ENCODE assay signal across 10 cellular contexts in the genomic region with DNA sequence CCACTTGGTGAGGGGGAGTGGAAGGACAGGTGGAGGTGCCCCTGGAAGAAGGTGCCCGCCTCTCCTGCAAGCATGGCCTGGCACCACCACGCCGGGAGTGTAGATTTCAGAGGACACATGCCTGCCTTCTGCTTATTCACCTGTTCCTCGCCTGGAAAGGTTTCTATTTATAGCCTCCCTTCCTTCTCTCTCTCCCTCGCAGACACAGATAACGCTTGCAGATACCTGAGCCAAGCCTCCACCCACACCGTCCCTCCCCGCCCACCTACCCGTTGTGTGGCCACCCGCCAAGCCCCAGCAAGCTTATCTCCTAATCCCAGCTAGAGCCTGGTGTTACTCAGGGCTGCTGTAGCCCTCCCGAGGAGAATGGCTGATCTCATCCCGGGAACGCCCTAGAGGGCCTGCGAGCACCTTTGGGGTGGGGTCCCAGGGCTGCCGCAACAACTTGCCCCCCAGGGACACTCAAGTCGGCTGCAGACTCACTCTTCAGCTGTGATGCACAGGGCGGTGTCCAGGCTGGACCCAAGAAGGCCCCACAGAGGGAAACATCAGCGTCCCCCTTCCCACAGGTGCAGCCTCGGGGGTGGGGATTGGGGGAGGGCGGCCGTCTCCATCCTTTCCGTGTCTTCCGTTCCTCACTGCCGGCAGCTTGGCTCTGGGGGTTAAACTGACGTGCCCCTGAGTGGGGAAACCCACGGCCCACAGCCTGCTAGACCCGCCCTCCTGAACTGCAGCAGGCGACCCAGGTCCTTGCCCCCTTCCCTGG. TPM values are rescaled to one million over a fixed set of nuclear protein-coding genes. Genes with fewer than 3 reads are reported as not detected.
DNase-seq lines count a peak whose midpoint lies in the region; ATAC-seq and TF ChIP-seq lines count a peak whose summit lies in the region.
"Had no signal": no experiment of that assay in that cellular context is flagged by ENCODE, and none has a peak within 500 bp of the region (broad histone marks: within the 10 kb centered on the region; RNA-seq: fewer than 3 reads in every experiment).

No MANE protein-coding gene starts in this region.

- peak overlapping the region; percentile 78 for H3K4me3 Mint-ChIP-seq in Caco-2 (ENCODE audit: unreplicated experiment)

- intact Hi-C loops in Caco-2 (cut with micrococcal nuclease; ENCODE audit: unreplicated experiment) (no loop called here), mucosa of descending colon (cut with DNase I, micrococcal nuclease) (no loop called here)

- ATAC-seq in mucosa of descending colon = peak; percentile 25
- ATAC-seq: stimulated activated naive CD8-positive, alpha-beta T cell treated with anti-CD3 and anti-CD28 coated beads, Interleukin-15, Interleukin-2, amounts not matched to agents 100 U/mL and 50 U/mL, for 24 hours had no signal

- peaks cover 13% of the 10 kb centered on the region for H3K4me1 Mint-ChIP-seq in Caco-2 (ENCODE audit: low read depth, unreplicated experiment)

- H3K4me3 ChIP-seq in Caco-2 (ENCODE audit: low read depth, low read length) (peak overlapping the region; percentile 7; the same call in 1 of the 2 replicates), LNCaP clone FGC (ENCODE audit: low read depth, low read length) (no peak overlapping the region), SJCRH30 (no peak overlapping the region), mucosa of descending colon (no peak overlapping the region)
- H3K4me3 ChIP-seq: smooth muscle cell had no signal

- POLR2A ChIA-PET in Caco-2 (lab: Charles Lee) = interaction anchor here (0.6 kb wide), 1 partner anchor 82 kb away, joined by 4 read pairs; no protein-coding TSS in a partner anchor

- TF ChIP-seq CTCF in Caco-2 (IDR thresholded peaks at IDR 0.05; ENCODE audit: insufficient read depth in 1 of 2, low read depth in 1 of 2, low read length in 1 of 2, severe bottlenecking in 1 of 2, unreplicated experiment in 1 of 2) = no peak
- no peak for TF ChIP-seq CTCF in LNCaP clone FGC (IDR thresholded peaks at IDR 0.05; ENCODE audit: control insufficient read depth, extremely low read depth, insufficient read depth)
- TF ChIP-seq CTCF in mucosa of descending colon (IDR thresholded peaks at IDR 0.05) = no peak

- H3K36me3 ChIP-seq in Caco-2 (ENCODE audit: control insufficient read depth, insufficient read depth, low read length) = no peaks in the 10 kb centered on the region
- no peaks in the 10 kb centered on the region for H3K36me3 ChIP-seq in SJCRH30
- no peaks in the 10 kb centered on the region for H3K36me3 ChIP-seq in mucosa of descending colon (ENCODE audit: low read depth)

- H3K27ac Mint-ChIP-seq in Caco-2 (ENCODE audit: unreplicated experiment) = peak overlapping the region; percentile 37

- H3K4me1 ChIP-seq in Caco-2 (peaks cover 24% of the 10 kb centered on the region), SJCRH30 (peaks cover 27% of the 10 kb centered on the region), mucosa of descending colon (ENCODE audit: low read depth) (peaks cover 22% of the 10 kb centered on the region)

- DNase-seq in Caco-2 (peak; percentile 85 to 88), LNCaP clone FGC (ENCODE audit: low read depth) (peak; percentile 58), SJCRH30 (peak; percentile 46 to 51), mucosa of descending colon (peak in 2 of 3 donors; percentile 61 to 73), SK-N-DZ (ENCODE audit: low spot score) (no peak), Kasumi-1 (lab: John Stamatoyannopoulos, UW) (no peak), NCI-H446 (lab: John Stamatoyannopoulos, UW) (no peak), 8988T (no peak)
- DNase-seq: stimulated activated naive CD8-positive, alpha-beta T cell treated with anti-CD3 and anti-CD28 coated beads, Interleukin-15, Interleukin-2, amounts not matched to agents 100 U/mL and 50 U/mL, for 24 hours had no signal

- H3K27me3 ChIP-seq in Caco-2 (replicated peaks; ENCODE audit: control insufficient read depth, insufficient read depth, low read length) = no peaks in the 10 kb centered on the region
- H3K27me3 ChIP-seq in SJCRH30 = no peaks in the 10 kb centered on the region

- H3K27me3 Mint-ChIP-seq in Caco-2 (ENCODE audit: insufficient read depth, unreplicated experiment) = no peaks in the 10 kb centered on the region

- BruUV-seq in Caco-2 (replicated peaks; lab: Mats Ljungman, UMichigan) = no TSS peak

- H3K9me3 ChIP-seq in Caco-2 (no peaks in the 10 kb centered on the region), SJCRH30 (replicated peaks) (no peaks in the 10 kb centered on the region), mucosa of descending colon (no peaks in the 10 kb centered on the region)

- peaks cover 9% of the 10 kb centered on the region for H3K36me3 Mint-ChIP-seq in Caco-2 (ENCODE audit: insufficient read depth, unreplicated experiment)

- CTCF ChIA-PET in Caco-2 (lab: Charles Lee) = interaction anchor here (0.6 to 2.1 kb wide), 7 partner anchors 10 to 528 kb away, joined by 3 to 9 read pairs (median 4); no protein-coding TSS in a partner anchor

- no peaks in the 10 kb centered on the region for H3K9me3 Mint-ChIP-seq in Caco-2 (ENCODE audit: unreplicated experiment)

- H3K27ac ChIP-seq in SJCRH30 = no peak overlapping the region

RNA-seq across cellular contexts. Expression of gene SNAI3, which starts 1.9 kb away (rescaled TPM):
- total RNA-seq in Caco-2 (2022) (3.5 TPM in 2 replicates), mucosa of descending colon (under 1 TPM; 0.28 to 0.82 (median 0.55) TPM)
- total RNA-seq in SJCRH30 (2014; rRNA removed; shearing (Covaris generic)) = 0.47 and 0.56 TPM in 2 replicates
- 0.22 and 0.82 TPM in 2 replicates for polyA plus RNA-seq in SK-N-DZ (2014; cell fraction: cytosol; rRNA removed)
- 0.16 and 0.21 TPM in 2 replicates for polyA plus RNA-seq in SK-N-DZ (2014; cell fraction: nucleus; rRNA removed)

RNA-seq across cellular contexts. Expression of gene RNF166, which starts 18.0 kb away (rescaled TPM):
- total RNA-seq in Caco-2 (2022) (37.3 and 40.4 TPM in 2 replicates), mucosa of descending colon (10 to 100 TPM in 2 of 3 donors, 1 to 10 TPM in 1; 9.5 to 22.8 (median 15.1) TPM)
- 10.4 and 10.7 TPM in 2 replicates for total RNA-seq in SJCRH30 (2014; rRNA removed; shearing (Covaris generic))
- 50.9 and 65.7 TPM in 2 replicates for polyA plus RNA-seq in SK-N-DZ (2014; cell fraction: cytosol; rRNA removed)
- 115 and 130 TPM in 2 replicates for polyA plus RNA-seq in SK-N-DZ (2014; cell fraction: nucleus; rRNA removed)

RNA-seq across cellular contexts. Expression of gene CTU2, which starts 18.1 kb away (rescaled TPM):
- 44.3 and 54.9 TPM in 2 replicates for total RNA-seq in Caco-2 (2022)
- total RNA-seq in SJCRH30 (2014; rRNA removed; shearing (Covaris generic)) = 10.3 and 11.5 TPM in 2 replicates
- total RNA-seq in mucosa of descending colon = 10 to 100 TPM in 2 of 3 donors, 1 to 10 TPM in 1; 9.6 to 16.1 (median 13.6) TPM
- 31.8 and 36.8 TPM in 2 replicates for polyA plus RNA-seq in SK-N-DZ (2014; cell fraction: cytosol; rRNA removed)
- polyA plus RNA-seq in SK-N-DZ (2014; cell fraction: nucleus; rRNA removed) = 56.6 and 109 TPM in 2 replicates

RNA-seq across cellular contexts. Expression of gene MVD, which starts 25.3 kb away (rescaled TPM):
- 127 and 141 TPM in 2 replicates for total RNA-seq in Caco-2 (2022)
- 12.6 and 21.0 TPM in 2 replicates for total RNA-seq in SJCRH30 (2014; rRNA removed; shearing (Covaris generic))
- 10 to 100 TPM; 42.7 to 89.5 (median 72.5) TPM for total RNA-seq in mucosa of descending colon
- polyA plus RNA-seq in SK-N-DZ (2014; cell fraction: cytosol; rRNA removed) = 79.6 and 90.5 TPM in 2 replicates
- polyA plus RNA-seq in SK-N-DZ (2014; cell fraction: nucleus; rRNA removed) = 223 and 279 TPM in 2 replicates

RNA-seq across cellular contexts. Expression of gene CYBA, which starts 37.3 kb away (rescaled TPM):
- total RNA-seq in Caco-2 (2022) = 351 and 377 TPM in 2 replicates
- total RNA-seq in SJCRH30 (2014; rRNA removed; shearing (Covaris generic)) = 0.24 and 0.76 TPM in 2 replicates
- total RNA-seq in mucosa of descending colon = 100 to 1,000 TPM; 150 to 316 (median 184) TPM
- 87.8 and 89.4 TPM in 2 replicates for polyA plus RNA-seq in SK-N-DZ (2014; cell fraction: cytosol; rRNA removed)
- polyA plus RNA-seq in SK-N-DZ (2014; cell fraction: nucleus; rRNA removed) = 94.7 and 97.2 TPM in 2 replicates

Comparison
In these comparisons a context has a peak if more than half of its experiments do, and no peak if none do; other contexts are left out.
1. DNase-seq: peak in Caco-2 (2 of 2), LNCaP clone FGC (single experiment), SJCRH30 (2 of 2) and mucosa of descending colon (2 of 3); none in SK-N-DZ (single experiment), Kasumi-1 (0 of 2), NCI-H446 (0 of 2) and 8988T (single experiment).